30 cellular contexts compared by ENCODE assay signal in the genomic region with DNA sequence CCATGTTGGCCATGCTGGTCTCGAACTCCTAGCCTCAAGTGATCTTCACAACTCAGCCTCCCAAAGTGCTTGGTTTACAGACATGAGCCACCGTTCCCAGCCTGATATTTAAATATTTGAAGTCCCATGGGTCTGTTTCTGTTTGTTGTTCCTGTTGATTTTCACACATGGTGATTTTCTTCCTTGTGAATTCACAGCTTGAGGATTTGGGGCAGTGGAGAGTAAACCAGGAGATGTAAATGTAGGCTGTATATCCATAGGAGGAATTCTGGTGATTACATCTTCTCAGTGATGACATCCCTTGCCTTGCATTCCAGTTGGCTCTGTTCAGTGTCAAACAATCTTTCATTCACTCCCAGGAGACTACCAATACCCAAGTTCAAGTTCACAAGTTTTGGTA.
"Had no signal": no experiment of that assay in that cellular context is flagged by ENCODE, and none has a peak within 500 bp of the region (broad histone marks: within the 10 kb centered on the region; RNA-seq: fewer than 3 reads in every experiment).

No MANE protein-coding gene starts in this region.

- H3K4me3 ChIP-seq: body of pancreas, coronary artery, dorsolateral prefrontal cortex, esophagus muscularis mucosa, gastrocnemius medialis, heart left ventricle had no signal

- H3K27ac ChIP-seq: body of pancreas, coronary artery, dorsolateral prefrontal cortex, esophagus muscularis mucosa, foreskin keratinocyte, gastrocnemius medialis, heart left ventricle had no signal

- H3K4me1 ChIP-seq: body of pancreas, foreskin keratinocyte, gastrocnemius medialis had no signal

- H3K4me1 Mint-ChIP-seq: activated CD4-positive, alpha-beta memory T cell treated with anti-CD3 and anti-CD28 coated beads, Interleukin-2, amount 10 ng/mL, durations not matched to agents 7 days and 5 days; activated CD4-positive, alpha-beta T cell treated with anti-CD3 and anti-CD28 coated beads for 36 hours; activated CD4-positive, alpha-beta T cell treated with anti-CD3 and anti-CD28 coated beads, Interleukin-2, amount 10 ng/mL, durations not matched to agents 24 days and 14 days; activated T-helper 17 cell treated with anti-CD3 and anti-CD28 coated beads, Interleukin-2, amount 50 U/mL, for 72 hours had no signal

- H3K9me3 Mint-ChIP-seq: activated CD4-positive, alpha-beta memory T cell treated with anti-CD3 and anti-CD28 coated beads, Interleukin-2, amount 10 ng/mL, durations not matched to agents 7 days and 5 days; activated CD4-positive, alpha-beta T cell treated with anti-CD3 and anti-CD28 coated beads, Interleukin-2, amount 10 ng/mL, durations not matched to agents 24 days and 14 days; activated T-cell treated with anti-CD3 and anti-CD28 coated beads, Interleukin-2, amount 50 U/mL, for 4 hours; activated T-helper 17 cell treated with anti-CD3 and anti-CD28 coated beads, Interleukin-2, amount 50 U/mL, for 72 hours; dendritic cell treated with granulocyte-macrophage colony-stimulating factor and Interleukin-4, amounts not matched to agents 40 ng/mL and 50 ng/mL, for 4 days had no signal

- H3K4me3 Mint-ChIP-seq: activated CD4-positive, alpha-beta memory T cell treated with anti-CD3 and anti-CD28 coated beads, Interleukin-2, amount 10 ng/mL, durations not matched to agents 7 days and 5 days; activated CD4-positive, alpha-beta T cell treated with anti-CD3 and anti-CD28 coated beads for 36 hours; activated CD4-positive, alpha-beta T cell treated with anti-CD3 and anti-CD28 coated beads, Interleukin-2, amount 10 ng/mL, durations not matched to agents 24 days and 14 days; activated naive CD8-positive, alpha-beta T cell; activated T-cell treated with anti-CD3 and anti-CD28 coated beads, Interleukin-2, amount 50 U/mL, for 4 hours; activated T-helper 17 cell treated with anti-CD3 and anti-CD28 coated beads, Interleukin-2, amount 50 U/mL, for 72 hours; dendritic cell treated with granulocyte-macrophage colony-stimulating factor and Interleukin-4, amounts not matched to agents 40 ng/mL and 50 ng/mL, for 4 days had no signal

- ATAC-seq: activated CD4-positive, alpha-beta T cell treated with anti-CD3 and anti-CD28 coated beads for 36 hours; activated T-cell treated with anti-CD3 and anti-CD28 coated beads, Interleukin-2, amount 50 U/mL, for 4 hours; activated T-helper 17 cell treated with anti-CD3 and anti-CD28 coated beads, Interleukin-2, amount 50 U/mL, for 72 hours; body of pancreas; foreskin keratinocyte; gastrocnemius medialis; heart left ventricle had no signal

- DNase-seq: activated CD4-positive, alpha-beta memory T cell treated with anti-CD3 and anti-CD28 coated beads, Interleukin-2, amount 10 ng/mL, durations not matched to agents 7 days and 5 days; activated CD4-positive, alpha-beta T cell treated with anti-CD3 and anti-CD28 coated beads for 36 hours; activated CD4-positive, alpha-beta T cell treated with anti-CD3 and anti-CD28 coated beads, Interleukin-2, amount 10 ng/mL, durations not matched to agents 24 days and 14 days; activated CD4-positive, alpha-beta T cell treated with anti-CD3 and anti-CD28 coated beads, Interleukin-2, amount 50 U/mL, for 4 hours; activated CD4-positive, CD25-positive, alpha-beta regulatory T cell; activated CD4-positive, CD25-positive, alpha-beta regulatory T cell treated with anti-CD3 and anti-CD28 coated beads, Interleukin-2, amount 50 U/mL, for 72 hours; activated CD8-positive, alpha-beta memory T cell treated with anti-CD3 and anti-CD28 coated beads, Interleukin-2, amount 50 U/mL, for 48 hours; activated effector memory CD4-positive, alpha-beta T cell treated with Interleukin-2 at 50 U/mL for 16 hours; activated gamma-delta T cell treated with Interleukin-2 at 50 U/mL for 16 hours; activated naive CD4-positive, alpha-beta T cell treated with anti-CD3 and anti-CD28 coated beads, Interleukin-2, amount 50 U/mL, for 16 hours; activated naive CD4-positive, alpha-beta T cell treated with Interleukin-2 at 50 U/mL for 16 hours; activated T-cell treated with anti-CD3 and anti-CD28 coated beads, Interleukin-2, amount 50 U/mL, for 4 hours; amygdala; aorta; body of pancreas; central memory CD4-positive, alpha-beta T cell; cerebellar nuclear complex; dorsolateral prefrontal cortex; effector memory CD4-positive, alpha-beta T cell; erythroblast; foreskin keratinocyte; gastrocnemius medialis; glutamatergic neuron; heart left ventricle; T-helper 2 cell had no signal

- H3K36me3 ChIP-seq: esophagus muscularis mucosa, gastrocnemius medialis, heart left ventricle had no signal

- H3K27ac Mint-ChIP-seq: activated CD4-positive, alpha-beta memory T cell treated with anti-CD3 and anti-CD28 coated beads, Interleukin-2, amount 10 ng/mL, durations not matched to agents 7 days and 5 days; activated CD4-positive, alpha-beta T cell treated with anti-CD3 and anti-CD28 coated beads for 36 hours; activated CD4-positive, alpha-beta T cell treated with anti-CD3 and anti-CD28 coated beads, Interleukin-2, amount 10 ng/mL, durations not matched to agents 24 days and 14 days; activated naive CD8-positive, alpha-beta T cell; activated T-helper 17 cell treated with anti-CD3 and anti-CD28 coated beads, Interleukin-2, amount 50 U/mL, for 72 hours; dendritic cell treated with granulocyte-macrophage colony-stimulating factor and Interleukin-4, amounts not matched to agents 40 ng/mL and 50 ng/mL, for 4 days had no signal

- H3K36me3 Mint-ChIP-seq: activated naive CD8-positive, alpha-beta T cell had no signal

- H3K27me3 ChIP-seq: body of pancreas, dorsolateral prefrontal cortex, esophagus muscularis mucosa, foreskin keratinocyte, gastrocnemius medialis, heart left ventricle had no signal

- H3K27me3 Mint-ChIP-seq: activated CD4-positive, alpha-beta memory T cell treated with anti-CD3 and anti-CD28 coated beads, Interleukin-2, amount 10 ng/mL, durations not matched to agents 7 days and 5 days; activated CD4-positive, alpha-beta T cell treated with anti-CD3 and anti-CD28 coated beads for 36 hours; activated CD4-positive, alpha-beta T cell treated with anti-CD3 and anti-CD28 coated beads, Interleukin-2, amount 10 ng/mL, durations not matched to agents 24 days and 14 days; activated naive CD8-positive, alpha-beta T cell; dendritic cell treated with granulocyte-macrophage colony-stimulating factor and Interleukin-4, amounts not matched to agents 40 ng/mL and 50 ng/mL, for 4 days had no signal
